Comparison of ENCODE assay signal across 8 cellular contexts in the genomic region with DNA sequence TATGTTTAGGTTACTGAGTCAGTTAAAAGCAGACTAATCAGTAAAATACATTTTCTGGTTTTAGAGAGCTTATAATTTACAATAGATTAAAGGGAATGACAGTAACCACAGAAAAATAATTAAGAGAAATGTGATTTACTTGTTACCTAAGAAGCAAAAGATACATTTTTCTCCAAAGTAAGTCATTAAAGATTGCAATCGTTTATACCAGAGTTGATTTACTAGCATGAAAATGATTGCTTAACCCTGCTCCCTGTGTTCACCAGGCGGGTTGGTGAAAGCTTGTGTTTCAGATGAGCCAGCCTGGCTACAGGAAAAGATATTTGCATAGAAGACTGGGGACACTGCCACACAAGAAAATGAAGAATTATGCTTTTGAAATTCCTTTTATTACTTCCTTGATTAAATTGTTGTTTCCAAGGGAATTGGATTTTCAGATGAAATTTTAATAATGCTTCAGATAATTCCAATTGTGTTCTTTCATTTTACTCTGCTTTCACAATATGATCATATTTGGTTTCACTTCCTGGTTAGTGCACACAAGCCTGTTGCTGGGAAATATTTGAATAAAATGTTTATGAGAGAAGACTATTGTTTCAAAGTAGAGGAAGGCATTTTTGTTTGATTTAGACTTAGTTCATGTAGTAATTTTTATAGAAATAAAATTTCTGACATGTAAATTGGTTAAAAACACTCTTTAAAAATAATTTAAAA.
DNase-seq lines count a peak whose midpoint lies in the region; ATAC-seq, FAIRE-seq and TF ChIP-seq lines count a peak whose summit lies in the region.

No MANE protein-coding gene starts in this region.

- H3K27me3 ChIP-seq in parathyroid adenoma (ENCODE audit: control insufficient read depth, insufficient read depth, low read length) = no peaks in the 10 kb centered on the region

- peak overlapping the region; percentile 71 for H3K27ac Mint-ChIP-seq in dendritic cell treated with granulocyte-macrophage colony-stimulating factor and Interleukin-4, amounts not matched to agents 40 ng/mL and 50 ng/mL, for 4 days

- no peaks in the 10 kb centered on the region for H3K36me3 ChIP-seq in parathyroid adenoma (ENCODE audit: control insufficient read depth, insufficient read depth, low read length)

- peaks cover 79% of the 10 kb centered on the region for H3K4me1 Mint-ChIP-seq in dendritic cell treated with granulocyte-macrophage colony-stimulating factor and Interleukin-4, amounts not matched to agents 40 ng/mL and 50 ng/mL, for 4 days (ENCODE audit: low read depth)

- no peak for FAIRE-seq in urothelium cell line (lab: Jason Lieb, UNC)

- no peaks in the 10 kb centered on the region for H3K9me3 Mint-ChIP-seq in dendritic cell treated with granulocyte-macrophage colony-stimulating factor and Interleukin-4, amounts not matched to agents 40 ng/mL and 50 ng/mL, for 4 days

- H3K9me3 ChIP-seq in parathyroid adenoma (ENCODE audit: control insufficient read depth, low read length) = no peaks in the 10 kb centered on the region

- no peak overlapping the region for H3K4me2 ChIP-seq in parathyroid adenoma (ENCODE audit: low read length)

- ATAC-seq in GM18868 (IDR thresholded peaks at IDR 0.05; ENCODE audit: unreplicated experiment) (peak; percentile 82), HG03066 (IDR thresholded peaks at IDR 0.05; ENCODE audit: low read depth, unreplicated experiment) (peak; percentile 75)

- intact Hi-C loops in dendritic cell treated with granulocyte-macrophage colony-stimulating factor and Interleukin-4, amounts not matched to agents 40 ng/mL and 50 ng/mL, for 4 days (cut with micrococcal nuclease) = no loop called here

- H3K4me1 ChIP-seq in parathyroid adenoma = peaks cover 2% of the 10 kb centered on the region

- no peak overlapping the region for H3K9ac ChIP-seq in parathyroid adenoma

- no peak overlapping the region for H3K4me3 ChIP-seq in parathyroid adenoma (ENCODE audit: low read depth, low read length)

- DNase-seq in AG08395 (ENCODE audit: low spot score) = peak; percentile 35
- DNase-seq in NCI-H748 treated with DMSO at 0.1 percent for 48 hours (lab: John Stamatoyannopoulos, UW) = peak; percentile 78
- no peak for DNase-seq in cerebellar cortex (ENCODE audit: low spot score)
- no peak for DNase-seq in urothelium cell line (ENCODE audit: low spot score)

- no peak overlapping the region for H3K27ac ChIP-seq in parathyroid adenoma

- peak overlapping the region; percentile 22 for H2AFZ ChIP-seq in parathyroid adenoma

- no peak for TF ChIP-seq CTCF in parathyroid adenoma (IDR thresholded peaks at IDR 0.05)

- H3K27me3 Mint-ChIP-seq in dendritic cell treated with granulocyte-macrophage colony-stimulating factor and Interleukin-4, amounts not matched to agents 40 ng/mL and 50 ng/mL, for 4 days = no peaks in the 10 kb centered on the region

- H3K4me3 Mint-ChIP-seq in dendritic cell treated with granulocyte-macrophage colony-stimulating factor and Interleukin-4, amounts not matched to agents 40 ng/mL and 50 ng/mL, for 4 days = peak overlapping the region; percentile 26

- peaks cover 25% of the 10 kb centered on the region for H3K36me3 Mint-ChIP-seq in dendritic cell treated with granulocyte-macrophage colony-stimulating factor and Interleukin-4, amounts not matched to agents 40 ng/mL and 50 ng/mL, for 4 days (ENCODE audit: low read depth)

- H3K79me2 ChIP-seq in parathyroid adenoma = no peaks in the 10 kb centered on the region

Comparison
In these comparisons a context has a peak if more than half of its experiments do, and no peak if none do; other contexts are left out.
1. DNase-seq: peak in AG08395 (single experiment) and NCI-H748 treated with DMSO at 0.1 percent for 48 hours (single experiment); none in cerebellar cortex (single experiment) and urothelium cell line (single experiment).